In the genomic region with DNA sequence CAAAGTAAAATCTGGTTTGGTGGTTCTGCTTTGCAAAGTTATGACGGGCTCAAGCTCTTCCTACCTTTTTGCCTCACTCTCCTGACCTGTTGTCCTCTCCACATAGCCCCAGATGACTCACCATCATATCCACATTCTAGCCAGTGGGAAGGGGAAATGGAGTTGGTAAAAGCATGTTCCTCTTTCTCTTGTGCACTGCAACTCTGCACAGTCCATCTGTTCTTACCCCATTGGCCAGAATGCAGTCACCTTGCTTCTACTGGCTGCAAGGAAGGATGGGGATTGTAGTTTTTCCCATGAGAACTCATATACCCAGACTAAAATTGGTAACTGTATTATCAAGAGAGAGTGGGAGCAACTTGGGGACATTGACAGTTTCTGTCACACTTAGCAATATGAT, we compare ENCODE assay signal across 12 cellular contexts. TPM values are rescaled to one million over a fixed set of nuclear protein-coding genes. Genes with fewer than 3 reads are reported as not detected.
DNase-seq lines count a peak whose midpoint lies in the region; ATAC-seq, FAIRE-seq and TF ChIP-seq lines count a peak whose summit lies in the region.
"Had no signal": no experiment of that assay in that cellular context is flagged by ENCODE, and none has a peak within 500 bp of the region (broad histone marks: within the 10 kb centered on the region; RNA-seq: fewer than 3 reads in every experiment).

No MANE protein-coding gene starts in this region.

- no peaks in the 10 kb centered on the region for H3K9me3 Mint-ChIP-seq in CD4-positive, alpha-beta T cell
- H3K9me3 Mint-ChIP-seq in activated CD4-positive, alpha-beta T cell treated with anti-CD3 and anti-CD28 coated beads, Interleukin-2, amount 10 ng/mL, durations not matched to agents 7 days and 5 days: peaks cover 3% of the 10 kb centered on the region

- H3K4me3 ChIP-seq in heart left ventricle (no peak overlapping the region), endothelial cell of umbilical vein (replicated peaks in 1 of 3; ENCODE audit: insufficient read depth in 1 of 3, low read depth in 1 of 3, low read length in 3 of 3) (no peak overlapping the region), upper lobe of right lung (no peak overlapping the region)

- intact Hi-C loops in heart left ventricle (cut with DNase I): loop anchor here in 9 of 10 donors (2.0 to 10.0 kb wide), 11 partner anchors 63 to 825 kb away; a partner anchor contains a TSS
- intact Hi-C loops in Right ventricle myocardium inferior (cut with DNase I): loop anchor here (2.0 to 10.0 kb wide), 4 partner anchors 266 to 825 kb away; a partner anchor contains a TSS
- intact Hi-C loops in endothelial cell of umbilical vein (cut with micrococcal nuclease): loop anchor here (2.0 to 10.0 kb wide), 6 partner anchors 269 to 867 kb away; a partner anchor contains a TSS
- intact Hi-C loops in upper lobe of right lung (cut with DNase I): no loop called here
- intact Hi-C loops in CD4-positive, alpha-beta T cell (cut with DNase I, micrococcal nuclease): loop anchor here (1.0 to 10.0 kb wide), 6 partner anchors 301 to 867 kb away; no protein-coding TSS in a partner anchor

- H3K36me3 ChIP-seq in heart left ventricle (no peaks in the 10 kb centered on the region), endothelial cell of umbilical vein (ENCODE audit: control insufficient read depth in 2 of 2, extremely low read depth in 1 of 2, insufficient read depth in 2 of 2, low read length in 2 of 2) (no peaks in the 10 kb centered on the region), upper lobe of right lung (no peaks in the 10 kb centered on the region)

- peak in 3 of 4 donors; percentile 47 to 70 (median 63) for ATAC-seq in heart left ventricle
- no peak for ATAC-seq in Right ventricle myocardium inferior
- ATAC-seq in upper lobe of right lung: peak; percentile 86
- no peak for ATAC-seq in CD4-positive, alpha-beta T cell (ENCODE audit: poor library complexity)
- no peak for ATAC-seq in HG02763 (IDR thresholded peaks at IDR 0.05; ENCODE audit: unreplicated experiment)
- ATAC-seq: activated T-cell treated with anti-CD3 and anti-CD28 coated beads, Interleukin-2, amount 50 U/mL, for 72 hours had no signal

- WGBS in heart left ventricle, 4 donors: 73 to 95% (median 89%) methylated on average over 1 of the region's 1 CpG

- DNase-seq in heart left ventricle (no peak), Right ventricle myocardium inferior (ENCODE audit: missing footprints) (no peak), NOMO-1 treated with DMSO at 0.1 percent for 48 hours (lab: John Stamatoyannopoulos, UW; ENCODE audit: unreplicated experiment) (peak; percentile 46), endothelial cell of umbilical vein (ENCODE audit: low read depth, low spot score) (peak; percentile 21), upper lobe of right lung (no peak)
- no peak for DNase-seq in CD4-positive, alpha-beta T cell
- DNase-seq in activated CD4-positive, alpha-beta T cell treated with anti-CD3 and anti-CD28 coated beads, Interleukin-2, amount 10 ng/mL, durations not matched to agents 7 days and 5 days: no peak
- DNase-seq: activated T-cell treated with anti-CD3 and anti-CD28 coated beads, Interleukin-2, amount 50 U/mL, for 72 hours; NCI-H1436 had no signal

- no peaks in the 10 kb centered on the region for H3K79me2 ChIP-seq in endothelial cell of umbilical vein (ENCODE audit: control insufficient read depth, insufficient read depth, low read length)
- H3K79me2 ChIP-seq: parathyroid adenoma had no signal

- no peaks in the 10 kb centered on the region for H3K9me1 ChIP-seq in endothelial cell of umbilical vein (replicated peaks; ENCODE audit: control insufficient read depth, extremely low read depth, insufficient read depth, low read length)

- TF ChIP-seq POLR2A in heart left ventricle (IDR thresholded peaks at IDR 0.05) (no peak), endothelial cell of umbilical vein (IDR thresholded peaks at IDR 0.05; ENCODE audit: low read depth, low read length) (no peak)

- no peak overlapping the region for H3K27ac ChIP-seq in heart left ventricle
- H3K27ac ChIP-seq in endothelial cell of umbilical vein (ENCODE audit: insufficient read depth, low read depth, low read length): no peak overlapping the region
- H3K27ac ChIP-seq in upper lobe of right lung: no peak overlapping the region
- H3K27ac ChIP-seq in CD4-positive, alpha-beta T cell (ENCODE audit: low read depth, low read length): no peak overlapping the region
- H3K27ac ChIP-seq: parathyroid adenoma had no signal

- no peaks in the 10 kb centered on the region for H3K36me3 Mint-ChIP-seq in CD4-positive, alpha-beta T cell (ENCODE audit: low read depth)
- H3K36me3 Mint-ChIP-seq in activated CD4-positive, alpha-beta T cell treated with anti-CD3 and anti-CD28 coated beads, Interleukin-2, amount 10 ng/mL, durations not matched to agents 7 days and 5 days (ENCODE audit: low read depth): no peaks in the 10 kb centered on the region

- H3K4me1 ChIP-seq in heart left ventricle: no peaks in the 10 kb centered on the region
- H3K4me1 ChIP-seq in endothelial cell of umbilical vein (ENCODE audit: control insufficient read depth, extremely low read depth, insufficient read depth, low read length): peaks cover 4% of the 10 kb centered on the region
- H3K4me1 ChIP-seq in upper lobe of right lung: no peaks in the 10 kb centered on the region
- H3K4me1 ChIP-seq: parathyroid adenoma had no signal

- no TSS peak for BruUV-seq in endothelial cell of umbilical vein (replicated peaks; lab: Mats Ljungman, UMichigan)

- H3K9ac ChIP-seq in endothelial cell of umbilical vein (replicated peaks; ENCODE audit: extremely low read depth, insufficient read depth, low read length): no peak overlapping the region
- H3K9ac ChIP-seq: parathyroid adenoma had no signal

- dilution Hi-C loops in endothelial cell of umbilical vein (cut with MboI; ENCODE audit: extremely low pct_ligation_motif_present, low sequenced_read_pairs): no loop called here

- CTCF ChIA-PET in endothelial cell of umbilical vein (lab: Charles Lee): interaction anchor here (0.7 to 3.5 kb wide), 9 partner anchors 166 to 854 kb away, joined by 3 to 41 read pairs (median 4); a partner anchor contains a TSS
- CTCF ChIA-PET in CD4-positive, alpha-beta T cell (lab: Charles Lee): no interaction called here
- CTCF ChIA-PET in activated CD4-positive, alpha-beta T cell treated with anti-CD3 and anti-CD28 coated beads, Interleukin-2, amount 10 ng/mL, durations not matched to agents 7 days and 5 days (lab: Charles Lee): no interaction called here

- no peak overlapping the region for H3K27ac Mint-ChIP-seq in CD4-positive, alpha-beta T cell
- no peak overlapping the region for H3K27ac Mint-ChIP-seq in activated CD4-positive, alpha-beta T cell treated with anti-CD3 and anti-CD28 coated beads, Interleukin-2, amount 10 ng/mL, durations not matched to agents 7 days and 5 days
- H3K27ac Mint-ChIP-seq: activated T-cell treated with anti-CD3 and anti-CD28 coated beads, Interleukin-2, amount 50 U/mL, for 72 hours had no signal

- no peak overlapping the region for H3K4me2 ChIP-seq in endothelial cell of umbilical vein (ENCODE audit: insufficient read depth, low read length)

- peaks cover 15% of the 10 kb centered on the region for H3K27me3 Mint-ChIP-seq in CD4-positive, alpha-beta T cell
- H3K27me3 Mint-ChIP-seq in activated CD4-positive, alpha-beta T cell treated with anti-CD3 and anti-CD28 coated beads, Interleukin-2, amount 10 ng/mL, durations not matched to agents 7 days and 5 days: peaks cover 11% of the 10 kb centered on the region

- no peak overlapping the region for H3K4me3 Mint-ChIP-seq in CD4-positive, alpha-beta T cell
- H3K4me3 Mint-ChIP-seq in activated CD4-positive, alpha-beta T cell treated with anti-CD3 and anti-CD28 coated beads, Interleukin-2, amount 10 ng/mL, durations not matched to agents 7 days and 5 days: no peak overlapping the region
- H3K4me3 Mint-ChIP-seq: activated T-cell treated with anti-CD3 and anti-CD28 coated beads, Interleukin-2, amount 50 U/mL, for 72 hours had no signal

- H3K27me3 ChIP-seq in heart left ventricle (no peaks in the 10 kb centered on the region), endothelial cell of umbilical vein (ENCODE audit: control insufficient read depth in 2 of 2, insufficient read depth in 2 of 2, low read length in 2 of 2) (no peaks in the 10 kb centered on the region), upper lobe of right lung (no peaks in the 10 kb centered on the region)
- H3K27me3 ChIP-seq in CD4-positive, alpha-beta T cell (ENCODE audit: control insufficient read depth, insufficient read depth, low read length): peaks cover 2% of the 10 kb centered on the region

- H3K4me1 Mint-ChIP-seq in CD4-positive, alpha-beta T cell (ENCODE audit: low read depth): no peaks in the 10 kb centered on the region
- no peaks in the 10 kb centered on the region for H3K4me1 Mint-ChIP-seq in activated CD4-positive, alpha-beta T cell treated with anti-CD3 and anti-CD28 coated beads, Interleukin-2, amount 10 ng/mL, durations not matched to agents 7 days and 5 days

- peaks cover 0 to 13% (median 0%) of the 10 kb centered on the region in 12 donors for H3K9me3 ChIP-seq in heart left ventricle
- H3K9me3 ChIP-seq in endothelial cell of umbilical vein (replicated peaks; ENCODE audit: control insufficient read depth, insufficient read depth, low read length): no peaks in the 10 kb centered on the region
- H3K9me3 ChIP-seq in upper lobe of right lung: no peaks in the 10 kb centered on the region
- H3K9me3 ChIP-seq in CD4-positive, alpha-beta T cell (ENCODE audit: control insufficient read depth, low read length): no peaks in the 10 kb centered on the region

- no peak overlapping the region for H2AFZ ChIP-seq in endothelial cell of umbilical vein (ENCODE audit: low read depth, low read length)
- H2AFZ ChIP-seq: parathyroid adenoma had no signal

- POLR2A ChIA-PET in endothelial cell of umbilical vein (lab: Charles Lee): no interaction called here
- POLR2A ChIA-PET in CD4-positive, alpha-beta T cell (lab: Charles Lee): no interaction called here
- POLR2A ChIA-PET in activated CD4-positive, alpha-beta T cell treated with anti-CD3 and anti-CD28 coated beads, Interleukin-2, amount 10 ng/mL, durations not matched to agents 7 days and 5 days (lab: Charles Lee): no interaction called here

- H4K20me1 ChIP-seq in endothelial cell of umbilical vein (replicated peaks; ENCODE audit: control insufficient read depth, extremely low read depth, insufficient read depth, low read length): no peaks in the 10 kb centered on the region

- peak; percentile 37 for FAIRE-seq in endothelial cell of umbilical vein (lab: Jason Lieb, UNC)
- FAIRE-seq: TTC549 had no signal

- TF ChIP-seq CTCF in heart left ventricle (IDR thresholded peaks at IDR 0.05) (no peak), endothelial cell of umbilical vein (IDR thresholded peaks at IDR 0.05; ENCODE audit: extremely low read depth in 1 of 2, insufficient read depth in 1 of 2, low read depth in 1 of 2, low read length in 2 of 2) (no peak), upper lobe of right lung (IDR thresholded peaks at IDR 0.05) (no peak)
- TF ChIP-seq CTCF in CD4-positive, alpha-beta T cell (IDR thresholded peaks at IDR 0.05): no peak

RNA-seq across cellular contexts. Expression of a gene that starts 50.4 kb away (rescaled TPM):
- total RNA-seq in heart left ventricle: not detected
- polyA plus RNA-seq in heart left ventricle: not detected
- total RNA-seq in Right ventricle myocardium inferior: not detected
- not detected in 2 replicates for total RNA-seq in endothelial cell of umbilical vein
- not detected in 2 replicates for polyA plus RNA-seq in endothelial cell of umbilical vein
- not detected in 2 replicates for polyA plus RNA-seq in endothelial cell of umbilical vein (2011; cell fraction: cytosol; rRNA removed)
- not detected in 2 replicates for polyA plus RNA-seq in endothelial cell of umbilical vein (2011; cell fraction: nucleus; rRNA removed)
- not detected in 2 replicates for polyA plus RNA-seq in endothelial cell of umbilical vein (2012)
- polyA minus RNA-seq in endothelial cell of umbilical vein: not detected in 2 replicates
- not detected for polyA minus RNA-seq in endothelial cell of umbilical vein (2011; cell fraction: cytosol; rRNA and poly(A)+ RNA removed)
- polyA minus RNA-seq in endothelial cell of umbilical vein (2011; cell fraction: nucleus; rRNA and poly(A)+ RNA removed): not detected in 2 replicates
- total RNA-seq in upper lobe of right lung: not detected
- not detected for total RNA-seq in CD4-positive, alpha-beta T cell
- total RNA-seq in activated CD4-positive, alpha-beta T cell treated with anti-CD3 and anti-CD28 coated beads, Interleukin-2, amount 10 ng/mL, durations not matched to agents 7 days and 5 days: not detected
- total RNA-seq: activated T-cell treated with anti-CD3 and anti-CD28 coated beads, Interleukin-2, amount 50 U/mL, for 72 hours had no signal

Comparison
In these comparisons a context has a peak if more than half of its experiments do, and no peak if none do; other contexts are left out.
1. ATAC-seq: peak in heart left ventricle (3 of 4) and upper lobe of right lung (single experiment); none in Right ventricle myocardium inferior (single experiment), CD4-positive, alpha-beta T cell (single experiment) and HG02763 (single experiment).
2. DNase-seq: peak in NOMO-1 treated with DMSO at 0.1 percent for 48 hours (single experiment) and endothelial cell of umbilical vein (single experiment); none in heart left ventricle (0 of 5), Right ventricle myocardium inferior (single experiment), upper lobe of right lung (single experiment), CD4-positive, alpha-beta T cell (0 of 10) and activated CD4-positive, alpha-beta T cell treated with anti-CD3 and anti-CD28 coated beads, Interleukin-2, amount 10 ng/mL, durations not matched to agents 7 days and 5 days (single experiment).